ENCODE assay signal across 3 cellular contexts in genomic region chr1:161548749-161549406, GRCh38. TPM values are rescaled to one million over a fixed set of nuclear protein-coding genes. Genes with fewer than 3 reads are reported as not detected.
"Had no signal": no experiment of that assay in that cellular context is flagged by ENCODE, and none has a peak within 500 bp of the region (broad histone marks: within the 10 kb centered on the region; RNA-seq: fewer than 3 reads in every experiment).

No MANE protein-coding gene starts in this region.

RNA-seq across cellular contexts. Expression of gene FCGR3A, which starts 0.7 kb away (rescaled TPM):
- total RNA-seq: bronchial epithelial cell, fibroblast of villous mesenchyme, mesothelial cell of epicardium had no signal

RNA-seq across cellular contexts. Expression of gene FCGR2A, which starts 43.6 kb away (rescaled TPM):
- total RNA-seq: bronchial epithelial cell had no signal
